In genomic region chr10:99540339-99540672, GRCh38 we compare ENCODE assay signal across 2 cellular contexts.
TF ChIP-seq lines count a peak whose summit lies in the region.

No MANE protein-coding gene starts in this region.

TF ChIP-seq in A549, 52 proteins besides CTCF, POLR2A, EP300 and RAD21:
- TF ChIP-seq, protein P1, sequence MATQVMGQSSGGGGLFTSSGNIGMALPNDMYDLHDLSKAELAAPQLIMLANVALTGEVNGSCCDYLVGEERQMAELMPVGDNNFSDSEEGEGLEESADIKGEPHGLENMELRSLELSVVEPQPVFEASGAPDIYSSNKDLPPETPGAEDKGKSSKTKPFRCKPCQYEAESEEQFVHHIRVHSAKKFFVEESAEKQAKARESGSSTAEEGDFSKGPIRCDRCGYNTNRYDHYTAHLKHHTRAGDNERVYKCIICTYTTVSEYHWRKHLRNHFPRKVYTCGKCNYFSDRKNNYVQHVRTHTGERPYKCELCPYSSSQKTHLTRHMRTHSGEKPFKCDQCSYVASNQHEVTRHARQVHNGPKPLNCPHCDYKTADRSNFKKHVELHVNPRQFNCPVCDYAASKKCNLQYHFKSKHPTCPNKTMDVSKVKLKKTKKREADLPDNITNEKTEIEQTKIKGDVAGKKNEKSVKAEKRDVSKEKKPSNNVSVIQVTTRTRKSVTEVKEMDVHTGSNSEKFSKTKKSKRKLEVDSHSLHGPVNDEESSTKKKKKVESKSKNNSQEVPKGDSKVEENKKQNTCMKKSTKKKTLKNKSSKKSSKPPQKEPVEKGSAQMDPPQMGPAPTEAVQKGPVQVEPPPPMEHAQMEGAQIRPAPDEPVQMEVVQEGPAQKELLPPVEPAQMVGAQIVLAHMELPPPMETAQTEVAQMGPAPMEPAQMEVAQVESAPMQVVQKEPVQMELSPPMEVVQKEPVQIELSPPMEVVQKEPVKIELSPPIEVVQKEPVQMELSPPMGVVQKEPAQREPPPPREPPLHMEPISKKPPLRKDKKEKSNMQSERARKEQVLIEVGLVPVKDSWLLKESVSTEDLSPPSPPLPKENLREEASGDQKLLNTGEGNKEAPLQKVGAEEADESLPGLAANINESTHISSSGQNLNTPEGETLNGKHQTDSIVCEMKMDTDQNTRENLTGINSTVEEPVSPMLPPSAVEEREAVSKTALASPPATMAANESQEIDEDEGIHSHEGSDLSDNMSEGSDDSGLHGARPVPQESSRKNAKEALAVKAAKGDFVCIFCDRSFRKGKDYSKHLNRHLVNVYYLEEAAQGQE (IDR thresholded peaks at IDR 0.05): no peak
- TF ChIP-seq HDAC2 (IDR thresholded peaks at IDR 0.05): no peak
- TF ChIP-seq RNF2 (IDR thresholded peaks at IDR 0.05; ENCODE audit: borderline replicate concordance, low read depth): no peak
- TF ChIP-seq USF2 (IDR thresholded peaks at IDR 0.05): no peak
- TF ChIP-seq, protein P2, sequence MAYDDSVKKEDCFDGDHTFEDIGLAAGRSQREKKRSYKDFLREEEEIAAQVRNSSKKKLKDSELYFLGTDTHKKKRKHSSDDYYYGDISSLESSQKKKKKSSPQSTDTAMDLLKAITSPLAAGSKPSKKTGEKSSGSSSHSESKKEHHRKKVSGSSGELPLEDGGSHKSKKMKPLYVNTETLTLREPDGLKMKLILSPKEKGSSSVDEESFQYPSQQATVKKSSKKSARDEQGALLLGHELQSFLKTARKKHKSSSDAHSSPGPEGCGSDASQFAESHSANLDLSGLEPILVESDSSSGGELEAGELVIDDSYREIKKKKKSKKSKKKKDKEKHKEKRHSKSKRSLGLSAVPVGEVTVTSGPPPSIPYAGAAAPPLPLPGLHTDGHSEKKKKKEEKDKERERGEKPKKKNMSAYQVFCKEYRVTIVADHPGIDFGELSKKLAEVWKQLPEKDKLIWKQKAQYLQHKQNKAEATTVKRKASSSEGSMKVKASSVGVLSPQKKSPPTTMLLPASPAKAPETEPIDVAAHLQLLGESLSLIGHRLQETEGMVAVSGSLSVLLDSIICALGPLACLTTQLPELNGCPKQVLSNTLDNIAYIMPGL (CRISPR knock-in tag; IDR thresholded peaks at IDR 0.05; ENCODE audit: borderline replicate concordance): no peak
- TF ChIP-seq ESRRA (IDR thresholded peaks at IDR 0.05; ENCODE audit: borderline replicate concordance, low read length): no peak
- TF ChIP-seq PHF8 (IDR thresholded peaks at IDR 0.05; ENCODE audit: borderline replicate concordance, low read depth): no peak
- no peak for TF ChIP-seq CHD4 (IDR thresholded peaks at IDR 0.05; ENCODE audit: borderline replicate concordance)
- TF ChIP-seq RARB (CRISPR knock-in tag; IDR thresholded peaks at IDR 0.05): no peak
- no peak for TF ChIP-seq HOXB5 (CRISPR knock-in tag; IDR thresholded peaks at IDR 0.05)
- TF ChIP-seq HEYL (CRISPR knock-in tag; IDR thresholded peaks at IDR 0.05): no peak
- no peak for TF ChIP-seq GATA3 (IDR thresholded peaks at IDR 0.05; ENCODE audit: borderline replicate concordance)
- no peak for TF ChIP-seq JUNB (IDR thresholded peaks at IDR 0.05)
- TF ChIP-seq FOSL2 (IDR thresholded peaks at IDR 0.05): no peak
- no peak for TF ChIP-seq FOSL2 (CRISPR knock-in tag; IDR thresholded peaks at IDR 0.05)
- no peak for TF ChIP-seq EHF (CRISPR knock-in tag; IDR thresholded peaks at IDR 0.05)
- TF ChIP-seq HOXA7 (CRISPR knock-in tag; IDR thresholded peaks at IDR 0.05): no peak
- TF ChIP-seq BCL3 (IDR thresholded peaks at IDR 0.05): no peak
- TF ChIP-seq PBX3 (IDR thresholded peaks at IDR 0.05): no peak
- TF ChIP-seq SMC3 (IDR thresholded peaks at IDR 0.05): no peak

TF ChIP-seq in GM23338, 12 proteins besides CTCF, POLR2A, EP300 and RAD21 (continued from another document):
- TF ChIP-seq, protein P1 (IDR thresholded peaks at IDR 0.05; ENCODE audit: unreplicated experiment): no peak
- TF ChIP-seq CREB1 (CRISPR knock-in tag; IDR thresholded peaks at IDR 0.05; ENCODE audit: low read depth) (no peak), NANOG (IDR thresholded peaks at IDR 0.05; ENCODE audit: borderline replicate concordance) (no peak), ZNF114 (CRISPR knock-in tag; IDR thresholded peaks at IDR 0.05) (no peak), ETS1 (IDR thresholded peaks at IDR 0.05) (no peak), JUNB (IDR thresholded peaks at IDR 0.05; ENCODE audit: unreplicated experiment) (no peak)
- TF ChIP-seq, protein P3, sequence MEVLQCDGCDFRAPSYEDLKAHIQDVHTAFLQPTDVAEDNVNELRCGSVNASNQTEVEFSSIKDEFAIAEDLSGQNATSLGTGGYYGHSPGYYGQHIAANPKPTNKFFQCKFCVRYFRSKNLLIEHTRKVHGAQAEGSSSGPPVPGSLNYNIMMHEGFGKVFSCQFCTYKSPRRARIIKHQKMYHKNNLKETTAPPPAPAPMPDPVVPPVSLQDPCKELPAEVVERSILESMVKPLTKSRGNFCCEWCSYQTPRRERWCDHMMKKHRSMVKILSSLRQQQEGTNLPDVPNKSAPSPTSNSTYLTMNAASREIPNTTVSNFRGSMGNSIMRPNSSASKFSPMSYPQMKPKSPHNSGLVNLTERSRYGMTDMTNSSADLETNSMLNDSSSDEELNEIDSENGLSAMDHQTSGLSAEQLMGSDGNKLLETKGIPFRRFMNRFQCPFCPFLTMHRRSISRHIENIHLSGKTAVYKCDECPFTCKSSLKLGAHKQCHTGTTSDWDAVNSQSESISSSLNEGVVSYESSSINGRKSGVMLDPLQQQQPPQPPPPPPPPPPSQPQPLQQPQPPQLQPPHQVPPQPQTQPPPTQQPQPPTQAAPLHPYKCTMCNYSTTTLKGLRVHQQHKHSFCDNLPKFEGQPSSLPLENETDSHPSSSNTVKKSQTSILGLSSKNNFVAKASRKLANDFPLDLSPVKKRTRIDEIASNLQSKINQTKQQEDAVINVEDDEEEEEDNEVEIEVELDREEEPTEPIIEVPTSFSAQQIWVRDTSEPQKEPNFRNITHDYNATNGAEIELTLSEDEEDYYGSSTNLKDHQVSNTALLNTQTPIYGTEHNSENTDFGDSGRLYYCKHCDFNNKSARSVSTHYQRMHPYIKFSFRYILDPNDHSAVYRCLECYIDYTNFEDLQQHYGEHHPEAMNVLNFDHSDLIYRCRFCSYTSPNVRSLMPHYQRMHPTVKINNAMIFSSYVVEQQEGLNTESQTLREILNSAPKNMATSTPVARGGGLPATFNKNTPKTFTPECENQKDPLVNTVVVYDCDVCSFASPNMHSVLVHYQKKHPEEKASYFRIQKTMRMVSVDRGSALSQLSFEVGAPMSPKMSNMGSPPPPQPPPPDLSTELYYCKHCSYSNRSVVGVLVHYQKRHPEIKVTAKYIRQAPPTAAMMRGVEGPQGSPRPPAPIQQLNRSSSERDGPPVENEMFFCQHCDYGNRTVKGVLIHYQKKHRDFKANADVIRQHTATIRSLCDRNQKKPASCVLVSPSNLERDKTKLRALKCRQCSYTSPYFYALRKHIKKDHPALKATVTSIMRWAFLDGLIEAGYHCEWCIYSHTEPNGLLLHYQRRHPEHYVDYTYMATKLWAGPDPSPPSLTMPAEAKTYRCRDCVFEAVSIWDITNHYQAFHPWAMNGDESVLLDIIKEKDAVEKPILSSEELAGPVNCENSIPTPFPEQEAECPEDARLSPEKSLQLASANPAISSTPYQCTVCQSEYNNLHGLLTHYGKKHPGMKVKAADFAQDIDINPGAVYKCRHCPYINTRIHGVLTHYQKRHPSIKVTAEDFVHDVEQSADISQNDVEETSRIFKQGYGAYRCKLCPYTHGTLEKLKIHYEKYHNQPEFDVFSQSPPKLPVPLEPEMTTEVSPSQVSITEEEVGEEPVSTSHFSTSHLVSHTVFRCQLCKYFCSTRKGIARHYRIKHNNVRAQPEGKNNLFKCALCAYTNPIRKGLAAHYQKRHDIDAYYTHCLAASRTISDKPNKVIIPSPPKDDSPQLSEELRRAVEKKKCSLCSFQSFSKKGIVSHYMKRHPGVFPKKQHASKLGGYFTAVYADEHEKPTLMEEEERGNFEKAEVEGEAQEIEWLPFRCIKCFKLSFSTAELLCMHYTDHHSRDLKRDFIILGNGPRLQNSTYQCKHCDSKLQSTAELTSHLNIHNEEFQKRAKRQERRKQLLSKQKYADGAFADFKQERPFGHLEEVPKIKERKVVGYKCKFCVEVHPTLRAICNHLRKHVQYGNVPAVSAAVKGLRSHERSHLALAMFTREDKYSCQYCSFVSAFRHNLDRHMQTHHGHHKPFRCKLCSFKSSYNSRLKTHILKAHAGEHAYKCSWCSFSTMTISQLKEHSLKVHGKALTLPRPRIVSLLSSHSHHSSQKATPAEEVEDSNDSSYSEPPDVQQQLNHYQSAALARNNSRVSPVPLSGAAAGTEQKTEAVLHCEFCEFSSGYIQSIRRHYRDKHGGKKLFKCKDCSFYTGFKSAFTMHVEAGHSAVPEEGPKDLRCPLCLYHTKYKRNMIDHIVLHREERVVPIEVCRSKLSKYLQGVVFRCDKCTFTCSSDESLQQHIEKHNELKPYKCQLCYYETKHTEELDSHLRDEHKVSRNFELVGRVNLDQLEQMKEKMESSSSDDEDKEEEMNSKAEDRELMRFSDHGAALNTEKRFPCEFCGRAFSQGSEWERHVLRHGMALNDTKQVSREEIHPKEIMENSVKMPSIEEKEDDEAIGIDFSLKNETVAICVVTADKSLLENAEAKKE (CRISPR knock-in tag; IDR thresholded peaks at IDR 0.05): no peak
